In the genomic region with DNA sequence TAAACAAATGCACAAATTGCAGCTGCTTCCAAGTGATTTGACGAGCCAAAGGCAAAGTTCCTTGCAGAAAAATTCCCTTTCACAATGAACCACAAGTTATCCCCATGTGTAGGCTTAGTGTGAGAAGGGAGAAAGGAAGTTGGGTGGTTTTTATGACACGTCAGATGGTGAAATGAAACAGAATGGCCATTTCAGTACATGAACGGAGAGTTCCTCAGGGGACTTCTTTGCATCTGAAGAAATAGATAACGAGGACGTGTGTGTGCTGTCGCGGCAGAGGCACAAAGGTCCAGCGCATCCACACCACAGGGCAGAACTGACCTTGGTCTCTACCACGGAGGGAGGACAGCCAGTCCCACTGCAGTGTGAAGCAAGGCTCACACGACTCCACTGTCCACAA, we compare ENCODE assay signal across 16 cellular contexts.
A peak's percentile ranks its signal among the peaks of the same experiment; 100 is the strongest.
DNase-seq lines count a peak whose midpoint lies in the region; ATAC-seq and TF ChIP-seq lines count a peak whose summit lies in the region.
"Had no signal": no experiment of that assay in that cellular context is flagged by ENCODE, and none has a peak within 500 bp of the region (broad histone marks: within the 10 kb centered on the region; RNA-seq: fewer than 3 reads in every experiment).

No MANE protein-coding gene starts in this region.

- no peak overlapping the region for H3K4me3 ChIP-seq in body of pancreas
- H3K4me3 ChIP-seq: HAP-1 had no signal

- H3K4me1 ChIP-seq in body of pancreas: no peaks in the 10 kb centered on the region
- H3K4me1 ChIP-seq: HAP-1 had no signal

- H3K9me3 ChIP-seq in body of pancreas: no peaks in the 10 kb centered on the region
- H3K9me3 ChIP-seq: HAP-1 had no signal

- no peak for TF ChIP-seq CTCF in body of pancreas (IDR thresholded peaks at IDR 0.05)

- TF ChIP-seq POLR2A in body of pancreas (IDR thresholded peaks at IDR 0.05): no peak

- ATAC-seq in GM18870 (IDR thresholded peaks at IDR 0.05; ENCODE audit: unreplicated experiment) (peak; percentile 85), GM21447 (IDR thresholded peaks at IDR 0.05; ENCODE audit: unreplicated experiment) (peak; percentile 52), HG03060 (IDR thresholded peaks at IDR 0.05; ENCODE audit: low read depth, unreplicated experiment) (peak; percentile 63), body of pancreas (no peak), HG03457 (IDR thresholded peaks at IDR 0.05; ENCODE audit: unreplicated experiment) (no peak)
- ATAC-seq: activated CD4-positive, alpha-beta T cell treated with anti-CD3 and anti-CD28 coated beads for 36 hours; stimulated activated naive CD8-positive, alpha-beta T cell treated with anti-CD3 and anti-CD28 coated beads, Interleukin-15, Interleukin-2, amounts not matched to agents 100 U/mL and 50 U/mL, for 24 hours had no signal

- intact Hi-C loops in posterior vena cava (cut with DNase I) (no loop called here), body of pancreas (cut with DNase I) (loop anchor here (10.0 kb wide), 1 partner anchor 62 kb away; no protein-coding TSS in a partner anchor)

- H3K36me3 ChIP-seq in body of pancreas (replicated peaks in 1 of 2; ENCODE audit: insufficient read depth in 1 of 2, low read depth in 2 of 2): no peaks in the 10 kb centered on the region
- H3K36me3 ChIP-seq: HAP-1 had no signal

- H3K27ac ChIP-seq in body of pancreas: no peak overlapping the region
- H3K27ac ChIP-seq: HL-60, KMS-11 had no signal

- DNase-seq in posterior vena cava (ENCODE audit: low spot score) (peak; percentile 11), body of pancreas (no peak), cortex of kidney (lab: John Stamatoyannopoulos, UW) (no peak)
- DNase-seq: activated CD4-positive, alpha-beta T cell treated with anti-CD3 and anti-CD28 coated beads for 36 hours; anterior cingulate cortex; C1 segment of cervical spinal cord; DMS79 treated with DMSO at 0.1 percent for 48 hours; NCI-H526; stimulated activated naive CD8-positive, alpha-beta T cell treated with anti-CD3 and anti-CD28 coated beads, Interleukin-15, Interleukin-2, amounts not matched to agents 100 U/mL and 50 U/mL, for 24 hours had no signal

- no peaks in the 10 kb centered on the region for H3K27me3 ChIP-seq in body of pancreas

- WGBS in body of pancreas, 2 donors: 67 to 70% methylated on average over 10 of the region's 10 CpGs

Comparison
In these comparisons a context has a peak if more than half of its experiments do, and no peak if none do; other contexts are left out.
1. ATAC-seq: peak in GM18870 (single experiment), GM21447 (single experiment) and HG03060 (single experiment); none in body of pancreas (single experiment) and HG03457 (single experiment).